Comparison of ENCODE assay signal across 8 cellular contexts in the genomic region with DNA sequence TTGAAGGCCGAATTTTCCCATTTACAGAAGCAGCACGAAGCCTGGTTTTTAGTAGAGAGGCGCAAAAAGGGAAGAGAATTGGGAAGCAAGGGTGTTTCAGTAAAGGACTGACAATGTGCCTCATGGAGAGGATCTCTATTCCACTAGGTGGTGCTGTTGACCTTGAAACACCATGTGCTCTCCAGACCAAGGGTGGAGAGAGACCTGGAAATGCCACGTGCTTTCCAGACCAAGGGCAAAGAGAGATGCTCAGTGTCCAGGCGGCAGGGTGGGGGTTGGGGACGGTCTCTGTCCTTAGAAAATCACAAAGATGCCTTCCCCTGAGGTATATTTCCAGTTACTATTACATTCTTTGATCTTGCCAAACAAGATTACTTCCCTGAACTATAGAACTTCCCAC.
DNase-seq lines count a peak whose midpoint lies in the region; ATAC-seq and TF ChIP-seq lines count a peak whose summit lies in the region.

No MANE protein-coding gene starts in this region.

- H3K27me3 ChIP-seq in foreskin keratinocyte (no peaks in the 10 kb centered on the region), spleen (replicated peaks in 1 of 7) (no peaks in the 10 kb centered on the region)
- H3K27me3 ChIP-seq in effector memory CD4-positive, alpha-beta T cell (replicated peaks; ENCODE audit: control insufficient read depth, insufficient read depth, low read length, poor library complexity, severe bottlenecking), result no peaks in the 10 kb centered on the region

- intact Hi-C loops in spleen (cut with DNase I; ENCODE audit: low total_unique reads), result no loop called here

- peak; percentile 58 for DNase-seq in COR-L47 (lab: John Stamatoyannopoulos, UW)
- DNase-seq in HS-27A (ENCODE audit: low read depth), result peak; percentile 38
- peak; percentile 81 for DNase-seq in SK-MEL-5 (ENCODE audit: low read depth, low spot score)
- peak; percentile 23 to 48 for DNase-seq in foreskin keratinocyte
- no peak for DNase-seq in spleen
- no peak for DNase-seq in effector memory CD4-positive, alpha-beta T cell

- H3K27ac ChIP-seq in foreskin keratinocyte (no peak overlapping the region), spleen (no peak overlapping the region)
- no peak overlapping the region for H3K27ac ChIP-seq in effector memory CD4-positive, alpha-beta T cell (ENCODE audit: insufficient read depth, low read length, poor library complexity, severe bottlenecking)

- in situ Hi-C loops in SK-MEL-5 (cut with HindIII; ENCODE audit: low pct_unique_long_range_greater_than_20kb, low sequenced_read_pairs), result no loop called here

- 61 to 80% (median 72%) methylated on average over 6 of the region's 6 CpGs for WGBS in spleen, 5 donors

- peak; percentile 43 for ATAC-seq in foreskin keratinocyte
- no peak for ATAC-seq in GM18502 (IDR thresholded peaks at IDR 0.05; ENCODE audit: poor library complexity, unreplicated experiment)
- ATAC-seq in HG02571 (IDR thresholded peaks at IDR 0.05; ENCODE audit: unreplicated experiment), result no peak

- H3K4me1 ChIP-seq in foreskin keratinocyte (no peaks in the 10 kb centered on the region), spleen (no peaks in the 10 kb centered on the region)
- H3K4me1 ChIP-seq in effector memory CD4-positive, alpha-beta T cell (ENCODE audit: control insufficient read depth, insufficient read depth, low read length, poor library complexity, severe bottlenecking), result no peaks in the 10 kb centered on the region

- TF ChIP-seq CTCF in foreskin keratinocyte (conservative IDR thresholded peaks at IDR 0.05) (peak; percentile 75), spleen (IDR thresholded peaks at IDR 0.05 in 8 of 11, conservative IDR thresholded peaks at IDR 0.05 in 3 of 11) (peak; percentile 20 to 66 (median 51))

- H3K4me3 ChIP-seq in spleen, result no peak overlapping the region
- H3K4me3 ChIP-seq in effector memory CD4-positive, alpha-beta T cell (ENCODE audit: insufficient read depth, low read depth, low read length, poor library complexity, severe bottlenecking), result no peak overlapping the region

- peaks cover 5 to 51% (median 39%) of the 10 kb centered on the region in 8 donors for H3K9me3 ChIP-seq in spleen
- H3K9me3 ChIP-seq in effector memory CD4-positive, alpha-beta T cell (ENCODE audit: control insufficient read depth, low read length), result peaks cover 5% of the 10 kb centered on the region

- no peaks in the 10 kb centered on the region for H3K36me3 ChIP-seq in spleen
- no peaks in the 10 kb centered on the region for H3K36me3 ChIP-seq in effector memory CD4-positive, alpha-beta T cell (ENCODE audit: control insufficient read depth, insufficient read depth, low read length)

- no peak for TF ChIP-seq POLR2A in spleen (IDR thresholded peaks at IDR 0.05)

Comparison
In these comparisons a context has a peak if more than half of its experiments do, and no peak if none do; other contexts are left out.
1. DNase-seq: peak in COR-L47 (single experiment), HS-27A (single experiment), SK-MEL-5 (single experiment) and foreskin keratinocyte (2 of 2); none in spleen (single experiment) and effector memory CD4-positive, alpha-beta T cell (0 of 3).